In the genomic region with DNA sequence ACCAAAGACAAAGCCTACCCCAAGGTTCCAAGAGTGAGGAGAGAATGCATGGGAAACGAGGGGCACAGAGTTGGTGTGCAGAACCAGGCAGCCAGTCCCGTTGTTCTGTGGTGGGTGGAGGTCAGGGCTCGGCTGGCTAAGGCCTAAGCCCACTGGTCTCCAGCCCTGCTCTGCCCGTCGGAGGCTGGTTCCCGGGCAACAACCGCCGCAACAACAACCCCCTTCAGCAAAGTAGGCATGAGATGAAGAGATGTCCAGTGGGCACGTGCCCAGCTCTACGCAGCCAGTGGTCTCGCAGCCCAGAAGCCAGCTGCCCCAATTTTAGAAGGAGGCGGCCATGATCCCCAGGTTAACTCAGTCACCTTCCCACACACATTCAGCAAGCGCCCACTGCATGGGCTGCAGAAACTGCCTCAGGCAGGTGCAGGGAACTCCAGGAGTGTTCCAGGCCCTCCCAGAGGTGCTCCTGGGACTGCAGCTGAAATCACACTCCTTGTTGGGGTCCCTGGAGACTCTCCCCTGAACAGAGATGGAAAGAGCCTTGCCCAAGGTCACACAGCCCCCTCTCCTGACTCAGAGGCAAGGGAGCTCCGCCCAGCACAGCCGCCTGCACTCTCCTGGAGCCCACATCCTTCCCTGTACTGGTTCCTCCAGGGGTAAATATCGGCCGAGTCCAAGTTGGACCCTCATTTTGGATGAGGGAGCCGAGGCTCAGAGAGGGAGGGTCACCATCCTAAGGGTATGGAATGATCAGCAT, we compare ENCODE assay signal across 1 cellular context.
TF ChIP-seq lines count a peak whose summit lies in the region.

No MANE protein-coding gene starts in this region.

TF ChIP-seq in endothelial cell of umbilical vein, 7 proteins besides CTCF, POLR2A, EP300 and RAD21:
- TF ChIP-seq POLR2AphosphoS5 (IDR thresholded peaks at IDR 0.05; ENCODE audit: insufficient read depth, low read depth, low read length): peak; percentile 9
- no peak for TF ChIP-seq MAX (IDR thresholded peaks at IDR 0.05; ENCODE audit: insufficient read depth, insufficient read length)
